17 cellular contexts compared by ENCODE assay signal in genomic region chr16:77408607-77409006, GRCh38. TPM values are rescaled to one million over a fixed set of nuclear protein-coding genes. Genes with fewer than 3 reads are reported as not detected.
DNase-seq lines count a peak whose midpoint lies in the region; ATAC-seq, FAIRE-seq and TF ChIP-seq lines count a peak whose summit lies in the region.
"Had no signal": no experiment of that assay in that cellular context is flagged by ENCODE, and none has a peak within 500 bp of the region (broad histone marks: within the 10 kb centered on the region; RNA-seq: fewer than 3 reads in every experiment).

No MANE protein-coding gene starts in this region.

- H3K9me3 ChIP-seq in Panc1 (ENCODE audit: control insufficient read depth, insufficient read depth, low read depth, low read length) = peaks cover 5% of the 10 kb centered on the region; the same call in 1 of the 2 replicates
- H3K9me3 ChIP-seq: SJSA1 had no signal

- H3K4me3 ChIP-seq in GM06990 (replicated peaks; ENCODE audit: low read depth, low read length) (no peak overlapping the region), Panc1 (ENCODE audit: low read depth in 2 of 2, low read length in 2 of 2) (no peak overlapping the region), H7 (ENCODE audit: insufficient read depth, low read depth, low read length) (no peak overlapping the region)
- H3K4me3 ChIP-seq: SJSA1 had no signal

- DNase-seq in GM06990 (ENCODE audit: extremely low read depth, insufficient read length) = peak; percentile 51
- DNase-seq in Panc1 (ENCODE audit: low read depth, low spot score) = no peak
- DNase-seq in H7 = no peak
- DNase-seq in GM12892 (ENCODE audit: insufficient read length) = no peak
- DNase-seq in AG08395 (ENCODE audit: low spot score) = no peak
- DNase-seq: activated CD4-positive, alpha-beta T cell treated with anti-CD3 and anti-CD28 coated beads for 1 hour; activated naive CD4-positive, alpha-beta T cell; EL; hypothalamus; right cardiac atrium; substantia nigra; T-helper 9 cell had no signal

- H3K4me1 ChIP-seq in Panc1 (ENCODE audit: control insufficient read depth, insufficient read depth, low read length) = peaks cover 5% of the 10 kb centered on the region; the same call in 1 of the 2 replicates
- H3K4me1 ChIP-seq: SJSA1 had no signal

- intact Hi-C loops in Panc1 (cut with micrococcal nuclease; ENCODE audit: unreplicated experiment) = no loop called here

- in situ Hi-C loops in Panc1 (cut with HindIII; ENCODE audit: low pct_unique_long_range_greater_than_20kb, low sequenced_read_pairs) = no loop called here

- CTCF ChIA-PET in Panc1 (lab: Charles Lee) = no interaction called here

- BruUV-seq in Panc1 (replicated peaks; lab: Mats Ljungman, UMichigan) = no TSS peak

- TF ChIP-seq CTCF in GM06990 (IDR thresholded peaks at IDR 0.05; ENCODE audit: insufficient read depth, low read length, poor library complexity, severe bottlenecking) (no peak), Panc1 (IDR thresholded peaks at IDR 0.05) (no peak)

- FAIRE-seq in GM12892 (lab: Jason Lieb, UNC) = no peak
- FAIRE-seq: GM19239 had no signal

- H3K36me3 ChIP-seq in GM06990 (ENCODE audit: control insufficient read depth, insufficient read depth, low read length) = no peaks in the 10 kb centered on the region
- H3K36me3 ChIP-seq in Panc1 (ENCODE audit: control insufficient read depth, insufficient read depth, low read length) = no peaks in the 10 kb centered on the region
- H3K36me3 ChIP-seq in H7 (replicated peaks; ENCODE audit: control insufficient read depth, insufficient read depth, low read length) = no peaks in the 10 kb centered on the region
- H3K36me3 ChIP-seq: SJSA1 had no signal

- peak overlapping the region; percentile 34; the same call in 1 of the 2 replicates for H3K27ac ChIP-seq in Panc1 (ENCODE audit: low read length)
- H3K27ac ChIP-seq: SJSA1 had no signal

- H3K27me3 ChIP-seq in GM06990 (replicated peaks; ENCODE audit: control insufficient read depth, insufficient read depth, low read length) = no peaks in the 10 kb centered on the region
- no peaks in the 10 kb centered on the region for H3K27me3 ChIP-seq in Panc1 (ENCODE audit: control insufficient read depth, insufficient read depth, low read length)
- H3K27me3 ChIP-seq in H7 (ENCODE audit: control insufficient read depth, insufficient read depth, low read length) = no peaks in the 10 kb centered on the region
- H3K27me3 ChIP-seq: SJSA1 had no signal

- no peak for TF ChIP-seq POLR2A in GM12892 (IDR thresholded peaks at IDR 0.05; ENCODE audit: low read depth, low read length)

- POLR2A ChIA-PET in Panc1 (lab: Charles Lee) = no interaction called here

- ATAC-seq in GM19035 (IDR thresholded peaks at IDR 0.05; ENCODE audit: unreplicated experiment) (peak; percentile 49), HG03520 (IDR thresholded peaks at IDR 0.05; ENCODE audit: unreplicated experiment) (peak; percentile 81), Panc1 (no peak), GM18498 (IDR thresholded peaks at IDR 0.05; ENCODE audit: unreplicated experiment) (no peak)
- ATAC-seq: right cardiac atrium had no signal

RNA-seq across cellular contexts. Expression of gene ADAMTS18, which starts 26.2 kb away (rescaled TPM):
- total RNA-seq in Panc1 (2021; ENCODE audit: unreplicated experiment) = not detected
- polyA plus RNA-seq in Panc1 (2012; ENCODE audit: insufficient read length) = not detected
- total RNA-seq in H7 (2014; rRNA removed; shearing (Covaris generic)) = 0.41 and 0.94 TPM in 2 replicates
- polyA plus RNA-seq in GM12892 (2012; ENCODE audit: missing spikeins) = not detected
- total RNA-seq: right cardiac atrium, SJSA1 had no signal
- polyA plus RNA-seq: right cardiac atrium had no signal

Comparison
In these comparisons a context has a peak if more than half of its experiments do, and no peak if none do; other contexts are left out.
1. ATAC-seq: peak in GM19035 (single experiment) and HG03520 (single experiment); none in Panc1 (single experiment) and GM18498 (single experiment).